ENCODE assay signal across 26 cellular contexts in genomic region chr3:16234281-16234680, GRCh38.
"Had no signal": no experiment of that assay in that cellular context is flagged by ENCODE, and none has a peak within 500 bp of the region (broad histone marks: within the 10 kb centered on the region; RNA-seq: fewer than 3 reads in every experiment).

No MANE protein-coding gene starts in this region.

- DNase-seq: stimulated activated CD4-positive, alpha-beta T cell treated with anti-CD3 and anti-CD28 coated beads, Interleukin-2, amount 100 ng/mL, for 48 hours; stimulated activated CD4-positive, alpha-beta T cell treated with anti-CD3 and anti-CD28 coated beads, Interleukin-4, amount 100 ng/mL, for 1 hour; stimulated activated CD4-positive, alpha-beta T cell treated with anti-CD3 and anti-CD28 coated beads, Interleukin-4, amount 100 ng/mL, for 24 hours; stimulated activated CD4-positive, alpha-beta T cell treated with anti-CD3 and anti-CD28 coated beads, Interleukin-4, amount 100 ng/mL, for 4 hours; stimulated activated CD8-positive, alpha-beta memory T cell treated with anti-CD3 and anti-CD28 coated beads, Interleukin-4, amount 100 ng/mL, for 48 hours; stimulated activated naive B cell treated with anti-CD40 and anti-IgM and Interleukin-4, amounts not matched to agents 10 μg/mL and 1 μg/mL and 100 μg/mL, for 72 hours; stimulated activated naive CD4-positive, alpha-beta T cell; stimulated activated naive CD4-positive, alpha-beta T cell treated with Interleukin-2 at 50 U/mL for 16 hours; stimulated activated naive CD8-positive, alpha-beta T cell treated with anti-CD3 and anti-CD28 coated beads, Interleukin-15, amount 100 ng/mL, for 72 hours; stimulated activated naive CD8-positive, alpha-beta T cell treated with anti-CD3 and anti-CD28 coated beads, Interleukin-15, Interleukin-2, amounts not matched to agents 100 U/mL and 50 U/mL, for 24 hours; stomach; substantia nigra; testis; thyroid gland; tibial artery; transverse colon; trophoblast cell; upper lobe of left lung; upper lobe of right lung; uterus had no signal

- H3K9me3 ChIP-seq: stomach, suprapubic skin, testis, thoracic aorta, thyroid gland, tibial artery, tibial nerve, transverse colon, upper lobe of left lung, upper lobe of right lung, uterus, vagina had no signal

- H3K4me1 ChIP-seq: suprapubic skin, thyroid gland, tibial artery, transverse colon, upper lobe of right lung, uterus had no signal

- H3K27ac ChIP-seq: stomach, suprapubic skin, testis, thoracic aorta, thyroid gland, tibial artery, tibial nerve, transverse colon, upper lobe of left lung, upper lobe of right lung, uterus, vagina had no signal

- H3K4me3 ChIP-seq: stomach, suprapubic skin, testis, thoracic aorta, thyroid gland, tibial artery, tibial nerve, transverse colon, upper lobe of left lung, upper lobe of right lung, uterus, vagina had no signal

- H3K27me3 ChIP-seq: stomach, suprapubic skin, testis, thyroid gland, tibial artery, tibial nerve, transverse colon, upper lobe of left lung, upper lobe of right lung, uterus, vagina had no signal

- ATAC-seq: stimulated activated effector memory CD8-positive, alpha-beta T cell treated with anti-CD3 and anti-CD28 coated beads, Interleukin-12 subunit alpha, Interleukin-12 subunit beta, amount 100 ng/mL, for 72 hours; stimulated activated memory B cell treated with anti-CD40 and anti-IgM and Interleukin-4, amounts not matched to agents 10 μg/mL and 1 μg/mL and 100 μg/mL, for 72 hours; stimulated activated naive B cell treated with anti-CD40 and anti-IgM and Interleukin-4, amounts not matched to agents 10 μg/mL and 1 μg/mL and 100 μg/mL, for 72 hours; stimulated activated naive CD8-positive, alpha-beta T cell treated with anti-CD3 and anti-CD28 coated beads, Interleukin-15, amount 100 ng/mL, for 72 hours; stimulated activated naive CD8-positive, alpha-beta T cell treated with anti-CD3 and anti-CD28 coated beads, Interleukin-15, Interleukin-2, amounts not matched to agents 100 U/mL and 50 U/mL, for 24 hours; upper lobe of right lung had no signal

- H3K36me3 ChIP-seq: stomach, suprapubic skin, thoracic aorta, thyroid gland, tibial artery, tibial nerve, transverse colon, upper lobe of left lung, upper lobe of right lung, uterus, vagina had no signal
